6 cellular contexts compared by ENCODE assay signal in the genomic region with DNA sequence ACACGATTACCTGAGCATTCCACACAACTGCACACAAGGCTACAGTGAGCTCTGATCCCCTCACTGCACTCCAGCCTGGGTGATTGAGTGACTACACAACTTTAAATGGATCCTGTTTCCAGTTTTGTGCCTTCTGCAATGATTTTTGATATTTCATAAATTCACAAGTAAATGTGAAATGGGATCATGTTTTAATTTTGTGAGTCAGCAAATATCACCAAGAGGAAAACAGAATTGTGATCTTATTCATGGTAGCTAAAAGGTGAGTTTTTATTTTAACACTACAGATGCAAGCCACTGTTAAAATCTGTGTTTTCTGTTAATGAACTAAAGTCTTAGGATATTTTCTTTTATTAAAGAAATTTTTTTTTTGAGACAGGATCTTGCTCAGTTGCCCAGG.
"Had no signal": no experiment of that assay in that cellular context is flagged by ENCODE, and none has a peak within 500 bp of the region (broad histone marks: within the 10 kb centered on the region; RNA-seq: fewer than 3 reads in every experiment).

No MANE protein-coding gene starts in this region.

- H3K4me2 ChIP-seq: GM23338, KMS-11 had no signal

- H2AFZ ChIP-seq: GM23338 had no signal

- ATAC-seq: GM23338 had no signal

- H3K9ac ChIP-seq: KMS-11 had no signal

- H3K27ac ChIP-seq: KMS-11 had no signal

- DNase-seq: H9, Karpas-422 had no signal

- H3K4me3 ChIP-seq: GM23338 had no signal

- FAIRE-seq: H1, HTR-8/SVneo had no signal
